12 cellular contexts compared by ENCODE assay signal in the genomic region with DNA sequence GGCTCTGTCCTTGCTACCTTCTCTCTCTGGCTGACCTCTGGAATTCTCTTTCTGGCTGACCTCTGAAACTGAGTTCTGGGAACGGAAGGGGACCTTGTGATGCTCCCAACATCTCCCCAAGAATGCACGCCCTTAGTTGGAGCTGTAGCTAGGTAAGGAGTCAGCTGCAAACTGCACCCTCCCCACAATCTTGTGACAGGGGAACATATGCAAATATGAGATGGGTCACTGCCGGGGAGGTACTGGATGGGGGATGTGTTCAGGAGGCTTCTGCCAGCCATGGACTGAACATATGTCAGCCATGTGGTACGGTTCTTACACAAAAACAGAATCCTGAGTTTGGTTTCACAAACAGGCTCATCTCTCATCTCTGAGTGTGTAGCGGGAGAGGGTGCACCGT. TPM values are rescaled to one million over a fixed set of nuclear protein-coding genes. Genes with fewer than 3 reads are reported as not detected.
DNase-seq lines count a peak whose midpoint lies in the region; ATAC-seq, FAIRE-seq and TF ChIP-seq lines count a peak whose summit lies in the region.
"Had no signal": no experiment of that assay in that cellular context is flagged by ENCODE, and none has a peak within 500 bp of the region (broad histone marks: within the 10 kb centered on the region; RNA-seq: fewer than 3 reads in every experiment).

No MANE protein-coding gene starts in this region.

- no peak for FAIRE-seq in small intestine (lab: Jason Lieb, UNC)

- TF ChIP-seq CTCF in GM13976 (IDR thresholded peaks at IDR 0.05; ENCODE audit: borderline replicate concordance, control extremely low read depth, extremely low read depth, insufficient read depth, missing control alignments), result no peak
- TF ChIP-seq CTCF in activated B cell treated with CpG ODN at 0.5 μM for 24 hours (IDR thresholded peaks at IDR 0.05), result no peak
- no peak for TF ChIP-seq CTCF in vagina (IDR thresholded peaks at IDR 0.05)

- H3K4me1 ChIP-seq in small intestine (ENCODE audit: control insufficient read depth in 2 of 2, insufficient read depth in 1 of 2, low read depth in 1 of 2, low read length in 1 of 2), result no peaks in the 10 kb centered on the region
- H3K4me1 ChIP-seq in vagina, result peaks cover 55% of the 10 kb centered on the region

- no peaks in the 10 kb centered on the region for H3K27me3 Mint-ChIP-seq in activated B cell treated with CpG ODN at 0.5 μM for 24 hours

- peak overlapping the region; percentile 81 for H3K4me3 Mint-ChIP-seq in activated B cell treated with CpG ODN at 0.5 μM for 24 hours
- H3K4me3 Mint-ChIP-seq: brain had no signal

- WGBS in small intestine, 3 donors, result 82 to 92% (median 85%) methylated on average over 6 of the region's 6 CpGs

- H3K4me1 Mint-ChIP-seq in activated B cell treated with CpG ODN at 0.5 μM for 24 hours, result peaks cover 19% of the 10 kb centered on the region

- peaks cover 36% of the 10 kb centered on the region for H3K36me3 Mint-ChIP-seq in activated B cell treated with CpG ODN at 0.5 μM for 24 hours (ENCODE audit: low read depth)

- H3K27ac Mint-ChIP-seq in activated B cell treated with CpG ODN at 0.5 μM for 24 hours, result no peak overlapping the region

- no peaks in the 10 kb centered on the region for H3K9me3 Mint-ChIP-seq in activated B cell treated with CpG ODN at 0.5 μM for 24 hours
- H3K9me3 Mint-ChIP-seq: brain had no signal

- H3K27me3 ChIP-seq in small intestine (ENCODE audit: control insufficient read depth in 2 of 2, insufficient read depth in 2 of 2, low read length in 2 of 2), result no peaks in the 10 kb centered on the region
- H3K27me3 ChIP-seq in H7 (ENCODE audit: control insufficient read depth, insufficient read depth, low read length), result no peaks in the 10 kb centered on the region
- H3K27me3 ChIP-seq in vagina, result no peaks in the 10 kb centered on the region
- H3K27me3 ChIP-seq: suprapubic skin had no signal

- CTCF ChIA-PET in activated B cell treated with CpG ODN at 0.5 μM for 24 hours (lab: Charles Lee), result interaction anchor here (1.2 to 4.6 kb wide), 2 partner anchors 26 to 33 kb away, joined by 3 to 29 read pairs; partner anchors contain the start of gene BCL2

- H3K9me3 ChIP-seq in small intestine (ENCODE audit: control insufficient read depth, low read depth) (no peaks in the 10 kb centered on the region), vagina (no peaks in the 10 kb centered on the region)
- H3K9me3 ChIP-seq: psoas muscle, suprapubic skin had no signal

- POLR2A ChIA-PET in activated B cell treated with CpG ODN at 0.5 μM for 24 hours (lab: Charles Lee), result interaction anchor here (0.8 to 3.2 kb wide), 7 partner anchors 8 to 33 kb away, joined by 3 to 16 read pairs (median 4); partner anchors contain the start of gene BCL2

- ATAC-seq in GM19372 (IDR thresholded peaks at IDR 0.05; ENCODE audit: low read depth, unreplicated experiment) (peak; percentile 96), HG03039 (IDR thresholded peaks at IDR 0.05; ENCODE audit: unreplicated experiment) (peak; percentile 96), activated B cell treated with CpG ODN at 0.5 μM for 24 hours (ENCODE audit: low read depth) (peak; percentile 86)
- ATAC-seq: psoas muscle had no signal

- intact Hi-C loops in activated B cell treated with CpG ODN at 0.5 μM for 24 hours (cut with micrococcal nuclease) (loop anchor here (1.0 to 5.0 kb wide), 4 partner anchors 8 to 124 kb away; no protein-coding TSS in a partner anchor), vagina (cut with DNase I) (no loop called here)

- H3K36me3 ChIP-seq in small intestine (ENCODE audit: control insufficient read depth in 2 of 2, insufficient read depth in 2 of 2, low read length in 2 of 2) (no peaks in the 10 kb centered on the region), H7 (replicated peaks; ENCODE audit: control insufficient read depth, insufficient read depth, low read length) (no peaks in the 10 kb centered on the region), vagina (no peaks in the 10 kb centered on the region)
- H3K36me3 ChIP-seq: suprapubic skin had no signal

- in situ Hi-C loops in GM13976 (cut with MboI; ENCODE audit: low sequenced_read_pairs, unreplicated experiment), result no loop called here

- DNase-seq in GM13976 (ENCODE audit: low spot score) (peak; percentile 41), activated B cell treated with CpG ODN at 0.5 μM for 24 hours (peak; percentile 28), small intestine (no peak), H7 (no peak), NCI-H1048 (lab: John Stamatoyannopoulos, UW) (no peak), vagina (ENCODE audit: extremely low spot score in 2 of 2) (no peak)
- DNase-seq: DND-41, psoas muscle had no signal

- H3K4me3 ChIP-seq in small intestine (ENCODE audit: low read depth in 1 of 2, low read length in 2 of 2) (no peak overlapping the region), H7 (ENCODE audit: insufficient read depth, low read depth, low read length) (no peak overlapping the region), vagina (no peak overlapping the region)
- H3K4me3 ChIP-seq: psoas muscle, suprapubic skin had no signal

- TF ChIP-seq POLR2A in vagina (IDR thresholded peaks at IDR 0.05), result no peak

- H3K27ac ChIP-seq in small intestine (ENCODE audit: low read depth in 1 of 2, low read length in 1 of 2) (peak overlapping the region in 1 of 2 donors; percentile 56), vagina (no peak overlapping the region)
- H3K27ac ChIP-seq: psoas muscle, suprapubic skin had no signal

RNA-seq across cellular contexts. Expression of gene BCL2, which starts 34.2 kb away (rescaled TPM):
- total RNA-seq in activated B cell treated with CpG ODN at 0.5 μM for 24 hours, result 125 and 145 TPM in 2 replicates
- 1 to 10 TPM in 2 of 3 donors, under 1 TPM in 1; 0.89 to 5.4 (median 2.2) TPM for polyA plus RNA-seq in small intestine
- 0.81 and 1.8 TPM in 2 replicates for total RNA-seq in H7 (2014; rRNA removed; shearing (Covaris generic))
- 18.7 TPM for total RNA-seq in vagina

Comparison
In these comparisons a context has a peak if more than half of its experiments do, and no peak if none do; other contexts are left out.
1. DNase-seq: peak in GM13976 (single experiment) and activated B cell treated with CpG ODN at 0.5 μM for 24 hours (single experiment); none in small intestine (single experiment), H7 (single experiment), NCI-H1048 (single experiment) and vagina (0 of 2).
2. Peak in every context shown above with its lines, with median percentiles within 50 percentile points of each other: ATAC-seq.